18 cellular contexts compared by ENCODE assay signal in genomic region chr9:71791875-71792274, GRCh38. TPM values are rescaled to one million over a fixed set of nuclear protein-coding genes. Genes with fewer than 3 reads are reported as not detected.
A peak's percentile ranks its signal among the peaks of the same experiment; 100 is the strongest.
DNase-seq lines count a peak whose midpoint lies in the region; ATAC-seq lines count a peak whose summit lies in the region.
"Had no signal": no experiment of that assay in that cellular context is flagged by ENCODE, and none has a peak within 500 bp of the region (broad histone marks: within the 10 kb centered on the region; RNA-seq: fewer than 3 reads in every experiment).

No MANE protein-coding gene starts in this region.

- no peak for ATAC-seq in activated naive CD4-positive, alpha-beta T cell treated with anti-CD3 and anti-CD28 coated beads, Interleukin-2, amount 50 U/mL, for 72 hours
- ATAC-seq in T-cell (replicated peaks in 1 of 4) (no peak), GM21528 (IDR thresholded peaks at IDR 0.05; ENCODE audit: low FRiP score, unreplicated experiment) (no peak)
- ATAC-seq: heart left ventricle, HepG2, right lobe of liver had no signal

- CTCF ChIA-PET in T-cell (lab: Charles Lee): interaction anchor here (0.5 to 0.9 kb wide), 4 partner anchors 15 to 1169 kb away, joined by 3 to 6 read pairs (median 4); no protein-coding TSS in a partner anchor

- H3K4me3 Mint-ChIP-seq in activated naive CD4-positive, alpha-beta T cell treated with anti-CD3 and anti-CD28 coated beads, Interleukin-2, amount 50 U/mL, for 24 hours: peak overlapping the region; percentile 26
- peak overlapping the region in 1 of 3 donors; percentile 58 for H3K4me3 Mint-ChIP-seq in T-cell
- H3K4me3 Mint-ChIP-seq: activated naive CD8-positive, alpha-beta T cell treated with anti-CD3 and anti-CD28 coated beads, Interleukin-2, amount 10 ng/mL, durations not matched to agents 7 days and 5 days had no signal

- DNase-seq in activated naive CD4-positive, alpha-beta T cell treated with anti-CD3 and anti-CD28 coated beads, Interleukin-2, amount 50 U/mL, for 72 hours (ENCODE audit: low spot score in 2 of 2): no peak
- DNase-seq in T-cell (no peak), islet precursor cell (peak; percentile 57), NOMO-1 (lab: John Stamatoyannopoulos, UW; ENCODE audit: unreplicated experiment in 2 of 2) (no peak), HK-2 (ENCODE audit: unreplicated experiment) (no peak), Kasumi-1 (lab: John Stamatoyannopoulos, UW) (no peak)
- DNase-seq: activated naive CD8-positive, alpha-beta T cell treated with anti-CD3 and anti-CD28 coated beads, Interleukin-2, amount 10 ng/mL, durations not matched to agents 7 days and 5 days; activated T-cell treated with anti-CD3 and anti-CD28 coated beads for 4 hours; heart left ventricle; midbrain; NCI-H2081; NCI-H524 treated with DMSO at 0.1 percent for 48 hours; nucleus accumbens; right lobe of liver; SJCRH30 had no signal

- peaks cover 63% of the 10 kb centered on the region for H3K4me1 Mint-ChIP-seq in activated naive CD4-positive, alpha-beta T cell treated with anti-CD3 and anti-CD28 coated beads, Interleukin-2, amount 50 U/mL, for 24 hours
- peaks cover 54 to 61% (median 58%) of the 10 kb centered on the region in 3 donors for H3K4me1 Mint-ChIP-seq in T-cell

- no peaks in the 10 kb centered on the region for H3K27me3 Mint-ChIP-seq in activated naive CD4-positive, alpha-beta T cell treated with anti-CD3 and anti-CD28 coated beads, Interleukin-2, amount 50 U/mL, for 24 hours
- H3K27me3 Mint-ChIP-seq in T-cell: no peaks in the 10 kb centered on the region
- H3K27me3 Mint-ChIP-seq: activated naive CD8-positive, alpha-beta T cell treated with anti-CD3 and anti-CD28 coated beads, Interleukin-2, amount 10 ng/mL, durations not matched to agents 7 days and 5 days had no signal

- no peaks in the 10 kb centered on the region for H3K9me3 Mint-ChIP-seq in activated naive CD4-positive, alpha-beta T cell treated with anti-CD3 and anti-CD28 coated beads, Interleukin-2, amount 50 U/mL, for 24 hours
- H3K9me3 Mint-ChIP-seq in activated naive CD4-positive, alpha-beta T cell treated with anti-CD3 and anti-CD28 coated beads, Interleukin-2, amount 50 U/mL, for 72 hours: peaks cover 8 to 19% of the 10 kb centered on the region in 2 donors
- H3K9me3 Mint-ChIP-seq in T-cell: peaks cover 0 to 9% (median 0%) of the 10 kb centered on the region in 3 donors

- POLR2A ChIA-PET in T-cell (lab: Charles Lee): interaction anchor here (0.6 to 1.8 kb wide), 2 partner anchors 9 to 90 kb away, joined by 5 to 8 read pairs; no protein-coding TSS in a partner anchor

- no peaks in the 10 kb centered on the region for H3K36me3 Mint-ChIP-seq in activated naive CD4-positive, alpha-beta T cell treated with anti-CD3 and anti-CD28 coated beads, Interleukin-2, amount 50 U/mL, for 24 hours
- peaks cover 0 to 15% of the 10 kb centered on the region in 2 donors for H3K36me3 Mint-ChIP-seq in activated naive CD4-positive, alpha-beta T cell treated with anti-CD3 and anti-CD28 coated beads, Interleukin-2, amount 50 U/mL, for 72 hours
- H3K36me3 Mint-ChIP-seq in T-cell: no peaks in the 10 kb centered on the region

- H3K27ac Mint-ChIP-seq in activated naive CD4-positive, alpha-beta T cell treated with anti-CD3 and anti-CD28 coated beads, Interleukin-2, amount 50 U/mL, for 24 hours: peak overlapping the region; percentile 85
- peak overlapping the region in 1 of 2 donors; percentile 30 for H3K27ac Mint-ChIP-seq in activated naive CD4-positive, alpha-beta T cell treated with anti-CD3 and anti-CD28 coated beads, Interleukin-2, amount 50 U/mL, for 72 hours
- peak overlapping the region; percentile 99 to 100 for H3K27ac Mint-ChIP-seq in T-cell
- H3K27ac Mint-ChIP-seq: activated naive CD8-positive, alpha-beta T cell treated with anti-CD3 and anti-CD28 coated beads, Interleukin-2, amount 10 ng/mL, durations not matched to agents 7 days and 5 days had no signal

RNA-seq across cellular contexts. Expression of gene CEMIP2, which starts 23.6 kb away (rescaled TPM):
- 10 to 100 TPM; 48.8 to 66.5 TPM for total RNA-seq in activated naive CD4-positive, alpha-beta T cell treated with anti-CD3 and anti-CD28 coated beads, Interleukin-2, amount 50 U/mL, for 72 hours
- 100 to 1,000 TPM in 2 of 5 donors, 10 to 100 TPM in 3; 82.1 to 285 (median 90.8) TPM for total RNA-seq in T-cell
